Comparison of ENCODE assay signal across 8 cellular contexts in the genomic region with DNA sequence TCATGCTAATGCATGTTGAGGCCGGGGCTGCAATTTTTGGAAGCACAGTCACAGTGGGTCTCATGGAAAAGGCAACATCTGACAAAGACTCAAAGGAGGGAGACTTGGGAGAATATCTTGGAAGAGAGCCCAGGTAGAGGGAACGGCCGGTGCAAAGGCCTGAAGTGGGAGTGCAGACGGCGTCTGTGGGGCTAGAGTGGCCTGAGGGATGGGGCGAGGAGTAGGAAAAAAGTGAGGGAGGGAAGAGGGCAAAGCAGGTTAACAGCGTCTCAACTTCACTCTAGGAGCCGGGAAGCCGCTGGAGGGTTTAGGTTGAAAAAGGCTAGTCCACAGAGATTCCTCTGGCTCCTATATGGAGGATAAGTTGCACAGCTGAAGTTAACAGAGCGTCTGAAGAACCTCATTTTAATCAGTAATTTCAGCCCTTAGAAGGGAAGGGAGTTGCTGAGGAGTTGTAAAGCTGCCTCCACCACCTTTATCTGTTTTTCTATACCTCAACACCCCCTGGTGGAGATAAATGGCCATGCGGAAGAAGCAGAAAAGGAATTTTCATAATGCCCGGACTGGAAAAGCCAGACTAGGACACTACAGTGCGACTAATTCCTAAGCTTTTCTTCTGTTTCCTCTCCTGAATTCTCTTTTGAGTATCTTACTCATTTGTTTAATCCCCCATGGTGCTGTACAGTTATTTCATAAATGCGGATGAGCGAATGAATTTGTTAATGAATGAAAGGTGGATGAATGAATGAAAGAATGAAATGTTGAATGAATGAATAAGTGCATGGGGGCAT.
DNase-seq lines count a peak whose midpoint lies in the region; ATAC-seq, FAIRE-seq and TF ChIP-seq lines count a peak whose summit lies in the region.

No MANE protein-coding gene starts in this region.

- no peaks in the 10 kb centered on the region for H4K20me1 ChIP-seq in HepG2 (ENCODE audit: insufficient read depth, low read length)

- 25% methylated on average over 15 of the region's 15 CpGs for WGBS in HepG2 (ENCODE audit: low lambda C conversion rate)

- no peaks in the 10 kb centered on the region for H3K36me3 ChIP-seq in HepG2 (replicated peaks in 1 of 2; ENCODE audit: control insufficient read depth in 1 of 2, insufficient read depth in 2 of 2, low read length in 2 of 2)

- peak overlapping the region; percentile 39; the same call in 1 of the 2 replicates for H3K4me2 ChIP-seq in HepG2 (ENCODE audit: low read depth, low read length)

- TF ChIP-seq POLR2A in HepG2 (IDR thresholded peaks at IDR 0.05; ENCODE audit: insufficient read depth in 1 of 2, low read depth in 2 of 2, low read length in 2 of 2) = no peak

- peaks cover 23% of the 10 kb centered on the region for H3K27me3 Mint-ChIP-seq in stimulated activated naive CD8-positive, alpha-beta T cell treated with anti-CD3 and anti-CD28 coated beads, Interleukin-15, amount 100 ng/mL, for 72 hours

- H3K4me1 Mint-ChIP-seq in stimulated activated naive CD8-positive, alpha-beta T cell treated with anti-CD3 and anti-CD28 coated beads, Interleukin-15, amount 100 ng/mL, for 72 hours = peaks cover 20% of the 10 kb centered on the region

- H3K4me3 Mint-ChIP-seq in stimulated activated naive CD8-positive, alpha-beta T cell treated with anti-CD3 and anti-CD28 coated beads, Interleukin-15, amount 100 ng/mL, for 72 hours = no peak overlapping the region

- TF ChIP-seq CTCF in HFF-Myc (IDR thresholded peaks at IDR 0.05; ENCODE audit: low read depth, low read length, missing control alignments) (peak; percentile 81), HepG2 (CRISPR knock-in tag; IDR thresholded peaks at IDR 0.05) (peak; percentile 86)

- H3K9ac ChIP-seq in HepG2 (ENCODE audit: insufficient read depth, low read depth, low read length) = no peak overlapping the region

- no peak overlapping the region for H2AFZ ChIP-seq in HepG2 (ENCODE audit: low read length)

- in situ Hi-C loops in HepG2 (cut with HindIII; ENCODE audit: extremely low pct_ligation_motif_present, low pct_unique_long_range_greater_than_20kb) = loop anchor here (10.0 kb wide), 1 partner anchor 74 kb away; a partner anchor contains a TSS

- H3K9me3 ChIP-seq in HepG2 (ENCODE audit: low read length) = no peaks in the 10 kb centered on the region

- H3K4me3 ChIP-seq in HFF-Myc (replicated peaks; ENCODE audit: low read depth, low read length) = no peak overlapping the region
- H3K4me3 ChIP-seq in HepG2 (replicated peaks in 1 of 3; ENCODE audit: insufficient read depth in 1 of 3, low read depth in 2 of 3, low read length in 3 of 3) = no peak overlapping the region

- TF ChIP-seq EP300 in HepG2 (IDR thresholded peaks at IDR 0.05; ENCODE audit: low read depth in 2 of 2, low read length in 2 of 2) (no peak), HepG2 (CRISPR knock-in tag; IDR thresholded peaks at IDR 0.05; ENCODE audit: borderline replicate concordance) (no peak)

- intact Hi-C loops in HepG2 (cut with micrococcal nuclease; ENCODE audit: unreplicated experiment) = loop anchor here (1.0 to 10.0 kb wide), 5 partner anchors 174 to 534 kb away; no protein-coding TSS in a partner anchor

- H3K27me3 ChIP-seq in HepG2 (ENCODE audit: control insufficient read depth in 1 of 2, insufficient read depth in 2 of 2, low read length in 2 of 2) = no peaks in the 10 kb centered on the region

- H3K27ac Mint-ChIP-seq in stimulated activated naive CD8-positive, alpha-beta T cell treated with anti-CD3 and anti-CD28 coated beads, Interleukin-15, amount 100 ng/mL, for 72 hours = no peak overlapping the region

- POLR2A ChIA-PET in HepG2 (lab: Yijun Ruan, JAX) = no interaction called here

- H3K27ac ChIP-seq in HepG2 (ENCODE audit: extremely low read length, insufficient read depth, low read length) = no peak overlapping the region

- peaks cover 12% of the 10 kb centered on the region for H3K4me1 ChIP-seq in HepG2 (ENCODE audit: insufficient read depth, low read length)

- no TSS peak for BruUV-seq in HepG2 (replicated peaks; lab: Mats Ljungman, UMichigan)

- peak; percentile 33 for DNase-seq in NK-92 treated with Interleukin-12 subunit alpha and Interleukin-12 subunit beta, amount 100 ng/mL, for 24 hours (lab: John Stamatoyannopoulos, UW)
- no peak for DNase-seq in NK-92 (lab: John Stamatoyannopoulos, UW; ENCODE audit: unreplicated experiment)
- peak; percentile 61 for DNase-seq in HFF-Myc (ENCODE audit: extremely low read depth, low read depth)
- DNase-seq in NCI-H2081 treated with DMSO at 0.1 percent for 48 hours (lab: John Stamatoyannopoulos, UW) = peak; percentile 35
- DNase-seq in dermis microvascular lymphatic vessel endothelial cell (ENCODE audit: low read depth in 2 of 2) = peak; percentile 55 to 76
- peak; percentile 68 for DNase-seq in HepG2 (ENCODE audit: low spot score)
- DNase-seq in stimulated activated naive CD8-positive, alpha-beta T cell treated with anti-CD3 and anti-CD28 coated beads, Interleukin-15, amount 100 ng/mL, for 72 hours = peak; percentile 19 to 35

- TF ChIP-seq RAD21 in HepG2 (CRISPR knock-in tag; IDR thresholded peaks at IDR 0.05) = peak; percentile 86

- peak; percentile 84 for ATAC-seq in HepG2
- ATAC-seq in stimulated activated naive CD8-positive, alpha-beta T cell treated with anti-CD3 and anti-CD28 coated beads, Interleukin-15, amount 100 ng/mL, for 72 hours = peak; percentile 83

- CTCF ChIA-PET in HepG2 (lab: Yijun Ruan, JAX; ENCODE audit: low intra/inter-chr PET ratio, low total read pairs) = interaction anchor here (1.2 to 2.4 kb wide), 5 partner anchors 209 to 804 kb away, joined by 3 to 21 read pairs (median 5); no protein-coding TSS in a partner anchor

- FAIRE-seq in TTC549 (lab: Jason Lieb, UNC) (peak; percentile 93), HepG2 (lab: Jason Lieb, UNC) (peak; percentile 81)

- no peaks in the 10 kb centered on the region for H3K79me2 ChIP-seq in HepG2 (ENCODE audit: insufficient read depth, low read length)

- H3K9me3 Mint-ChIP-seq in stimulated activated naive CD8-positive, alpha-beta T cell treated with anti-CD3 and anti-CD28 coated beads, Interleukin-15, amount 100 ng/mL, for 72 hours = no peaks in the 10 kb centered on the region

TF ChIP-seq in HepG2, 621 proteins besides CTCF, POLR2A, EP300 and RAD21 (continues in another document):
- TF ChIP-seq, protein P1, sequence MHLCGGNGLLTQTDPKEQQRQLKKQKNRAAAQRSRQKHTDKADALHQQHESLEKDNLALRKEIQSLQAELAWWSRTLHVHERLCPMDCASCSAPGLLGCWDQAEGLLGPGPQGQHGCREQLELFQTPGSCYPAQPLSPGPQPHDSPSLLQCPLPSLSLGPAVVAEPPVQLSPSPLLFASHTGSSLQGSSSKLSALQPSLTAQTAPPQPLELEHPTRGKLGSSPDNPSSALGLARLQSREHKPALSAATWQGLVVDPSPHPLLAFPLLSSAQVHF (CRISPR knock-in tag; IDR thresholded peaks at IDR 0.05) = no peak
- TF ChIP-seq, protein P2, sequence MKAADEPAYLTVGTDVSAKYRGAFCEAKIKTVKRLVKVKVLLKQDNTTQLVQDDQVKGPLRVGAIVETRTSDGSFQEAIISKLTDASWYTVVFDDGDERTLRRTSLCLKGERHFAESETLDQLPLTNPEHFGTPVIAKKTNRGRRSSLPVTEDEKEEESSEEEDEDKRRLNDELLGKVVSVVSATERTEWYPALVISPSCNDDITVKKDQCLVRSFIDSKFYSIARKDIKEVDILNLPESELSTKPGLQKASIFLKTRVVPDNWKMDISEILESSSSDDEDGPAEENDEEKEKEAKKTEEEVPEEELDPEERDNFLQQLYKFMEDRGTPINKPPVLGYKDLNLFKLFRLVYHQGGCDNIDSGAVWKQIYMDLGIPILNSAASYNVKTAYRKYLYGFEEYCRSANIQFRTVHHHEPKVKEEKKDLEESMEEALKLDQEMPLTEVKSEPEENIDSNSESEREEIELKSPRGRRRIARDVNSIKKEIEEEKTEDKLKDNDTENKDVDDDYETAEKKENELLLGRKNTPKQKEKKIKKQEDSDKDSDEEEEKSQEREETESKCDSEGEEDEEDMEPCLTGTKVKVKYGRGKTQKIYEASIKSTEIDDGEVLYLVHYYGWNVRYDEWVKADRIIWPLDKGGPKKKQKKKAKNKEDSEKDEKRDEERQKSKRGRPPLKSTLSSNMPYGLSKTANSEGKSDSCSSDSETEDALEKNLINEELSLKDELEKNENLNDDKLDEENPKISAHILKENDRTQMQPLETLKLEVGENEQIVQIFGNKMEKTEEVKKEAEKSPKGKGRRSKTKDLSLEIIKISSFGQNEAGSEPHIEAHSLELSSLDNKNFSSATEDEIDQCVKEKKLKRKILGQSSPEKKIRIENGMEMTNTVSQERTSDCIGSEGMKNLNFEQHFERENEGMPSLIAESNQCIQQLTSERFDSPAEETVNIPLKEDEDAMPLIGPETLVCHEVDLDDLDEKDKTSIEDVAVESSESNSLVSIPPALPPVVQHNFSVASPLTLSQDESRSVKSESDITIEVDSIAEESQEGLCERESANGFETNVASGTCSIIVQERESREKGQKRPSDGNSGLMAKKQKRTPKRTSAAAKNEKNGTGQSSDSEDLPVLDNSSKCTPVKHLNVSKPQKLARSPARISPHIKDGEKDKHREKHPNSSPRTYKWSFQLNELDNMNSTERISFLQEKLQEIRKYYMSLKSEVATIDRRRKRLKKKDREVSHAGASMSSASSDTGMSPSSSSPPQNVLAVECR (CRISPR knock-in tag; IDR thresholded peaks at IDR 0.05; ENCODE audit: borderline replicate concordance) = no peak
- TF ChIP-seq, protein P3, sequence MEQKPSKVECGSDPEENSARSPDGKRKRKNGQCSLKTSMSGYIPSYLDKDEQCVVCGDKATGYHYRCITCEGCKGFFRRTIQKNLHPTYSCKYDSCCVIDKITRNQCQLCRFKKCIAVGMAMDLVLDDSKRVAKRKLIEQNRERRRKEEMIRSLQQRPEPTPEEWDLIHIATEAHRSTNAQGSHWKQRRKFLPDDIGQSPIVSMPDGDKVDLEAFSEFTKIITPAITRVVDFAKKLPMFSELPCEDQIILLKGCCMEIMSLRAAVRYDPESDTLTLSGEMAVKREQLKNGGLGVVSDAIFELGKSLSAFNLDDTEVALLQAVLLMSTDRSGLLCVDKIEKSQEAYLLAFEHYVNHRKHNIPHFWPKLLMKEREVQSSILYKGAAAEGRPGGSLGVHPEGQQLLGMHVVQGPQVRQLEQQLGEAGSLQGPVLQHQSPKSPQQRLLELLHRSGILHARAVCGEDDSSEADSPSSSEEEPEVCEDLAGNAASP (CRISPR knock-in tag; IDR thresholded peaks at IDR 0.05; ENCODE audit: borderline replicate concordance) = 0 out of 2 replicates have a peak, but pooled peaks have one; percentile 20
- TF ChIP-seq RXRB (CRISPR knock-in tag; IDR thresholded peaks at IDR 0.05; ENCODE audit: borderline replicate concordance) (peak; percentile 30; the same call in 1 of the 2 replicates), SIX1 (CRISPR knock-in tag; IDR thresholded peaks at IDR 0.05; ENCODE audit: borderline replicate concordance) (no peak), GLI4 (CRISPR knock-in tag; IDR thresholded peaks at IDR 0.05; ENCODE audit: borderline replicate concordance) (no peak)
